Comparison of ENCODE assay signal across 8 cellular contexts in the genomic region with DNA sequence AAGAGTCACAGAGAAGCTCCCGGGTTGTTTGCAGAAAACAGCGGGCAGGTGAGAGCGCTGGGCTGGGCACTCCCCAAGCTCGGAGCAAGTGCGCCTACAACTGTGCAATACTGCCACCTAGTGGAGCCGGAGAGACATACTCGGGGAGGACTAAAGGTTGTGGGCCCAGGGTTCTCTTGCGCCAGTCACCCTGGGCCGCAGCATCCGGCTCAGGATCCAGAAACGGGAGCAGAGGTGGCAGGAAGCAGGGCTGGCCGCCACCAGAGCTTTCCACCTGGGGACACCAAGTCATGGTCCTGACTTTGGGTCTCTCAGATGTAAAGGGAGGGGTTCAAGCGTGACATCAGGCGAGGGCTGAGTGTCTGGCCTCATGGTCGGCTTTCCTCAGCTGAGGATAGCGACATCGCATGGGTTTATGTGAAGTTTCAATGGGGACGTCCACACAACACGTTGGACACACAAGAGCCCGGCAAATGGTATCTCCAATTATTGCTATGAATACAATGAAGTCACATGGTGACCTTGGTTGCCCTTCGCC. TPM values are rescaled to one million over a fixed set of nuclear protein-coding genes. Genes with fewer than 3 reads are reported as not detected.
DNase-seq lines count a peak whose midpoint lies in the region; ATAC-seq and TF ChIP-seq lines count a peak whose summit lies in the region.

No MANE protein-coding gene starts in this region.

- H3K4me2 ChIP-seq in H9 (ENCODE audit: insufficient read depth, insufficient read length, low read length) = peak overlapping the region; percentile 3

- H3K4ac ChIP-seq in H9 (ENCODE audit: low read depth, low read length) = no peak overlapping the region

- no peak overlapping the region for H2BK120ac ChIP-seq in H9 (ENCODE audit: low read depth, low read length, poor library complexity, severe bottlenecking)

- intact Hi-C loops in Caco-2 (cut with micrococcal nuclease; ENCODE audit: unreplicated experiment) (loop anchor here (1.0 to 10.0 kb wide), 5 partner anchors 128 to 558 kb away; a partner anchor contains a TSS), ascending aorta (cut with DNase I) (no loop called here), sciatic nerve (cut with DNase I) (no loop called here)

- BruUV-seq in Caco-2 (replicated peaks; lab: Mats Ljungman, UMichigan) = no TSS peak

- no peaks in the 10 kb centered on the region for H3K9me3 ChIP-seq in Caco-2
- no peaks in the 10 kb centered on the region for H3K9me3 ChIP-seq in H9 (ENCODE audit: control insufficient read depth, low read depth, low read length)
- H3K9me3 ChIP-seq in ascending aorta = no peaks in the 10 kb centered on the region

- no peaks in the 10 kb centered on the region for H3K4me1 ChIP-seq in Caco-2
- no peaks in the 10 kb centered on the region for H3K4me1 ChIP-seq in H9 (ENCODE audit: insufficient read depth, low read length)
- H3K4me1 ChIP-seq in ascending aorta = no peaks in the 10 kb centered on the region

- no peak overlapping the region for H2BK12ac ChIP-seq in H9 (ENCODE audit: insufficient read length, low read depth, low read length)

- POLR2A ChIA-PET in Caco-2 (lab: Charles Lee) = no interaction called here

- no peak overlapping the region for H2BK15ac ChIP-seq in H9 (ENCODE audit: low read depth, low read length)

- H3K56ac ChIP-seq in H9 (ENCODE audit: insufficient read length, low read depth, low read length) = no peak overlapping the region

- H3K79me1 ChIP-seq in H9 (ENCODE audit: insufficient read depth, low read depth, low read length, poor library complexity, severe bottlenecking) = no peaks in the 10 kb centered on the region

- no peaks in the 10 kb centered on the region for H4K20me1 ChIP-seq in H9 (ENCODE audit: control insufficient read depth, insufficient read depth, insufficient read length)

- ATAC-seq in sciatic nerve = peak; percentile 94
- ATAC-seq in GM21367 (IDR thresholded peaks at IDR 0.05; ENCODE audit: unreplicated experiment) = no peak

- no peak overlapping the region for H2BK5ac ChIP-seq in H9 (ENCODE audit: insufficient read length, low read length)

- peaks cover 17% of the 10 kb centered on the region for H3K27me3 Mint-ChIP-seq in Caco-2 (ENCODE audit: insufficient read depth, unreplicated experiment)
- peaks cover 59% of the 10 kb centered on the region for H3K27me3 Mint-ChIP-seq in H9 (ENCODE audit: low read depth)
- H3K27me3 Mint-ChIP-seq in T-helper 2 cell treated with Interferon-gamma antibody and Interleukin-4, amounts not matched to agents 5 μg/mL and 100 μg/mL, for 36 hours (ENCODE audit: low read depth) = peaks cover 15% of the 10 kb centered on the region

- H3K23me2 ChIP-seq in H9 (ENCODE audit: insufficient read length, low read depth, low read length, poor library complexity, severe bottlenecking) = no peaks in the 10 kb centered on the region

- H4K5ac ChIP-seq in H9 (ENCODE audit: insufficient read length, low read depth, low read length) = no peak overlapping the region

- H3K27ac ChIP-seq in H9 (ENCODE audit: insufficient read length, low read depth, low read length) = no peak overlapping the region
- no peak overlapping the region for H3K27ac ChIP-seq in ascending aorta

- H3K4me1 Mint-ChIP-seq in Caco-2 (ENCODE audit: low read depth, unreplicated experiment) = no peaks in the 10 kb centered on the region
- H3K4me1 Mint-ChIP-seq in H9 = peaks cover 13 to 14% of the 10 kb centered on the region in 2 experiments
- H3K4me1 Mint-ChIP-seq in T-helper 2 cell treated with Interferon-gamma antibody and Interleukin-4, amounts not matched to agents 5 μg/mL and 100 μg/mL, for 36 hours (ENCODE audit: low read depth) = peaks cover 9% of the 10 kb centered on the region

- DNase-seq in Caco-2 (peak; percentile 80 to 86), H9 (peak; percentile 91), NCI-H1930 (lab: John Stamatoyannopoulos, UW) (peak; percentile 77 to 90), ascending aorta (ENCODE audit: low spot score in 2 of 2) (no peak), hepatic stellate cell (ENCODE audit: low spot score) (peak; percentile 80), sciatic nerve (ENCODE audit: low spot score) (peak; percentile 81)
- peak; percentile 74 for DNase-seq in T-helper 2 cell treated with Interferon-gamma antibody and Interleukin-4, amounts not matched to agents 5 μg/mL and 100 μg/mL, for 36 hours (ENCODE audit: low spot score)

- TF ChIP-seq CTCF in Caco-2 (IDR thresholded peaks at IDR 0.05; ENCODE audit: insufficient read depth in 1 of 2, low read depth in 1 of 2, low read length in 1 of 2, severe bottlenecking in 1 of 2, unreplicated experiment in 1 of 2) = peak; percentile 86 to 93
- peak; percentile 93 for TF ChIP-seq CTCF in H9 (conservative IDR thresholded peaks at IDR 0.05)
- peak; percentile 36 to 59 (median 44) for TF ChIP-seq CTCF in ascending aorta (IDR thresholded peaks at IDR 0.05)

- no peak overlapping the region for H2AK5ac ChIP-seq in H9 (ENCODE audit: insufficient read length, low read length)

- no peak overlapping the region for H3K18ac ChIP-seq in H9 (ENCODE audit: insufficient read length, low read depth, low read length)

- H2AFZ ChIP-seq in H9 (ENCODE audit: low read length) = no peak overlapping the region

- H3K9me3 Mint-ChIP-seq in Caco-2 (ENCODE audit: unreplicated experiment) (no peaks in the 10 kb centered on the region), H9 (no peaks in the 10 kb centered on the region)
- no peaks in the 10 kb centered on the region for H3K9me3 Mint-ChIP-seq in T-helper 2 cell treated with Interferon-gamma antibody and Interleukin-4, amounts not matched to agents 5 μg/mL and 100 μg/mL, for 36 hours

- H3K27me3 ChIP-seq in Caco-2 (replicated peaks; ENCODE audit: control insufficient read depth, insufficient read depth, low read length) = no peaks in the 10 kb centered on the region; the same call in 1 of the 2 replicates
- H3K27me3 ChIP-seq in H9 (ENCODE audit: insufficient read depth, low read length) = no peaks in the 10 kb centered on the region
- no peaks in the 10 kb centered on the region for H3K27me3 ChIP-seq in ascending aorta

- H3K9ac ChIP-seq in H9 (ENCODE audit: extremely low read depth, insufficient read length, low read length) = no peak overlapping the region

- no peak overlapping the region for H3K14ac ChIP-seq in H9 (ENCODE audit: insufficient read depth, low read length)

- no peak overlapping the region for H4K91ac ChIP-seq in H9 (ENCODE audit: insufficient read length, low read depth, low read length)

- H3K79me2 ChIP-seq in H9 (ENCODE audit: insufficient read depth, low read length) = no peaks in the 10 kb centered on the region

- no peak overlapping the region for H3K23ac ChIP-seq in H9 (ENCODE audit: insufficient read length, low read depth, low read length)

- CTCF ChIA-PET in Caco-2 (lab: Charles Lee) = interaction anchor here (0.5 to 1.3 kb wide), 13 partner anchors 17 to 386 kb away, joined by 3 to 21 read pairs (median 5); no protein-coding TSS in a partner anchor

- H3K27ac Mint-ChIP-seq in Caco-2 (ENCODE audit: unreplicated experiment) (no peak overlapping the region), H9 (no peak overlapping the region)
- no peak overlapping the region for H3K27ac Mint-ChIP-seq in T-helper 2 cell treated with Interferon-gamma antibody and Interleukin-4, amounts not matched to agents 5 μg/mL and 100 μg/mL, for 36 hours

- no peak overlapping the region for H2BK20ac ChIP-seq in H9 (ENCODE audit: low read depth, low read length, poor library complexity, severe bottlenecking)

- H3T11ph ChIP-seq in H9 (ENCODE audit: low read length) = no peak overlapping the region

- no CpG with 5 or more reads among the region's 21 CpGs for WGBS in H9 (ENCODE audit: extremely low coverage, insufficient read length, low lambda C conversion rate)

- H3K36me3 Mint-ChIP-seq in Caco-2 (ENCODE audit: insufficient read depth, unreplicated experiment) (peaks cover 6% of the 10 kb centered on the region), H9 (ENCODE audit: insufficient read depth in 1 of 3, low read depth in 3 of 3) (no peaks in the 10 kb centered on the region)
- no peaks in the 10 kb centered on the region for H3K36me3 Mint-ChIP-seq in T-helper 2 cell treated with Interferon-gamma antibody and Interleukin-4, amounts not matched to agents 5 μg/mL and 100 μg/mL, for 36 hours (ENCODE audit: low read depth)

- no peak overlapping the region for H4K8ac ChIP-seq in H9 (replicated peaks; ENCODE audit: insufficient read length, low read depth, low read length)

- no peak overlapping the region for H3K4me3 ChIP-seq in Caco-2 (ENCODE audit: low read depth, low read length)
- no peak overlapping the region for H3K4me3 ChIP-seq in ascending aorta

- H3K4me3 Mint-ChIP-seq in Caco-2 (ENCODE audit: unreplicated experiment) = no peak overlapping the region
- H3K4me3 Mint-ChIP-seq in H9 = peak overlapping the region in 1 of 2 experiments; percentile 65; a peak in 2 of 5 replicates
- H3K4me3 Mint-ChIP-seq in T-helper 2 cell treated with Interferon-gamma antibody and Interleukin-4, amounts not matched to agents 5 μg/mL and 100 μg/mL, for 36 hours = no peak overlapping the region

- H3K36me3 ChIP-seq in Caco-2 (ENCODE audit: control insufficient read depth, insufficient read depth, low read length) (no peaks in the 10 kb centered on the region), ascending aorta (no peaks in the 10 kb centered on the region)

RNA-seq across cellular contexts. Expression of a gene that starts 11.2 kb away (rescaled TPM):
- not detected in 2 replicates for total RNA-seq in Caco-2 (2022)
- total RNA-seq in H9 (2021) = 0.48 TPM in 1 of 2 replicates, not detected in the other
- total RNA-seq in ascending aorta = not detected
- 1.1 TPM for total RNA-seq in sciatic nerve

RNA-seq across cellular contexts. Expression of a gene that starts 30.5 kb away (rescaled TPM):
- total RNA-seq in Caco-2 (2022) (not detected in 2 replicates), H9 (2021) (not detected in 2 replicates), ascending aorta (not detected), sciatic nerve (not detected)

RNA-seq across cellular contexts. Expression of a gene that starts 47.0 kb away (rescaled TPM):
- total RNA-seq in Caco-2 (2022) (1.3 and 1.5 TPM in 2 replicates), H9 (2021) (2.6 and 3.4 TPM in 2 replicates), ascending aorta (not detected), sciatic nerve (8.8 TPM)

RNA-seq across cellular contexts. Expression of a gene that starts 49.1 kb away (rescaled TPM):
- total RNA-seq in Caco-2 (2022) (not detected in 2 replicates), H9 (2021) (not detected in 2 replicates), ascending aorta (not detected), sciatic nerve (not detected)

Comparison
In these comparisons a context has a peak if more than half of its experiments do, and no peak if none do; other contexts are left out.
1. DNase-seq: peak in Caco-2 (2 of 2), H9 (single experiment), NCI-H1930 (2 of 2), T-helper 2 cell treated with Interferon-gamma antibody and Interleukin-4, amounts not matched to agents 5 μg/mL and 100 μg/mL, for 36 hours (single experiment), hepatic stellate cell (single experiment) and sciatic nerve (single experiment); none in ascending aorta (0 of 2).
2. Peak in every context shown above with its lines, with median percentiles within 50 percentile points of each other: CTCF ChIP-seq.